In the genomic region with DNA sequence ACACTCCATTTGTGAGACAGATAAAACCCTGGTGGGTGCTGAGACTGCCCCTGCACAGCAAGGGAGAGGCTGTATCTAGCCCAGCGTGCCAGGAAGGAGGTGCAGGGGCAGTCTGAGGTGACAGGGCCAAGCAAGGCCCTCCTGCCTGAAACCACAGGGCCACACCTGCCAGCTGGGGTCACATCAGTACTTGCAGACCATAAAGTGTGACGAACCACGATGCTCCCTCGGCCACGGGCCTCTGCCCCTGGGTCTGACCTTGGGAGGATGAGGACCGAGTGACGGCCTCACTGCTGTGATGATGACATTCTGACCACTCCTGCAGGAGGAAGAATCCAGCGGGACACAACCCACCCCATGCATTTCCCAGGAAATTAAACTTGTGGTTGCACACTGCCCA, we compare ENCODE assay signal across 23 cellular contexts.
"Had no signal": no experiment of that assay in that cellular context is flagged by ENCODE, and none has a peak within 500 bp of the region (broad histone marks: within the 10 kb centered on the region; RNA-seq: fewer than 3 reads in every experiment).

No MANE protein-coding gene starts in this region.

- H3K4me3 ChIP-seq: dorsolateral prefrontal cortex, gastrocnemius medialis, lower lobe of right lung, neural progenitor cell, right atrium auricular region, tibial nerve had no signal

- ATAC-seq: activated CD4-positive, alpha-beta T cell treated with anti-CD3 and anti-CD28 coated beads for 36 hours; activated CD8-positive, alpha-beta memory T cell treated with anti-CD3 and anti-CD28 coated beads, Interleukin-2, amount 10 ng/mL, durations not matched to agents 7 days and 5 days; activated CD8-positive, alpha-beta T cell treated with anti-CD3 and anti-CD28 coated beads, Interleukin-2, amount 10 ng/mL, durations not matched to agents 7 days and 5 days; activated naive CD8-positive, alpha-beta T cell treated with anti-CD3 and anti-CD28 coated beads, Interleukin-2, amount 50 U/mL, for 24 hours; gastrocnemius medialis; lower lobe of right lung; natural killer cell; stimulated activated naive B cell treated with anti-CD40 and anti-IgM and Interleukin-4, amounts not matched to agents 10 μg/mL and 1 μg/mL and 100 μg/mL, for 72 hours had no signal

- H2AFZ ChIP-seq: neural progenitor cell had no signal

- DNase-seq: activated CD4-positive, alpha-beta T cell treated with anti-CD3 and anti-CD28 coated beads for 36 hours; activated CD4-positive, CD25-positive, alpha-beta regulatory T cell; activated CD8-positive, alpha-beta memory T cell treated with anti-CD3 and anti-CD28 coated beads, Interleukin-2, amount 10 ng/mL, durations not matched to agents 7 days and 5 days; activated CD8-positive, alpha-beta T cell treated with anti-CD3 and anti-CD28 coated beads, Interleukin-2, amount 10 ng/mL, durations not matched to agents 7 days and 5 days; activated naive CD8-positive, alpha-beta T cell treated with anti-CD3 and anti-CD28 coated beads, Interleukin-2, amount 50 U/mL, for 24 hours; activated T-cell treated with anti-CD3 and anti-CD28 coated beads, Interleukin-2, amount 50 U/mL, for 48 hours; amygdala; effector memory CD4-positive, alpha-beta T cell; erythroblast; gastrocnemius medialis; hypothalamus; immature natural killer cell; lower lobe of right lung; mesenchymal stem cell; natural killer cell; stimulated activated CD4-positive, alpha-beta T cell treated with anti-CD3 and anti-CD28 coated beads, Interleukin-15, amount 100 ng/mL, for 24 hours; stimulated activated CD4-positive, alpha-beta T cell treated with anti-CD3 and anti-CD28 coated beads, Interleukin-2, amount 100 ng/mL, for 24 hours; stimulated activated naive B cell treated with anti-CD40 and anti-IgM and Interleukin-4, amounts not matched to agents 10 μg/mL and 1 μg/mL and 100 μg/mL, for 72 hours had no signal

- H3K27ac ChIP-seq: dorsolateral prefrontal cortex, gastrocnemius medialis, lower lobe of right lung, neural progenitor cell, right atrium auricular region, tibial nerve had no signal

- FAIRE-seq: colon had no signal

- H3K36me3 ChIP-seq: gastrocnemius medialis had no signal

- H3K27me3 ChIP-seq: dorsolateral prefrontal cortex, gastrocnemius medialis, neural progenitor cell, right atrium auricular region, tibial nerve had no signal

- H3K4me2 ChIP-seq: neural progenitor cell had no signal

- H3K9ac ChIP-seq: neural progenitor cell had no signal

- H3K4me1 ChIP-seq: gastrocnemius medialis, lower lobe of right lung, neural progenitor cell, right atrium auricular region, tibial nerve had no signal
